ENCODE assay signal across 28 cellular contexts in genomic region chr10:96321822-96322221, GRCh38. TPM values are rescaled to one million over a fixed set of nuclear protein-coding genes. Genes with fewer than 3 reads are reported as not detected.
DNase-seq lines count a peak whose midpoint lies in the region; ATAC-seq, FAIRE-seq and TF ChIP-seq lines count a peak whose summit lies in the region.
"Had no signal": no experiment of that assay in that cellular context is flagged by ENCODE, and none has a peak within 500 bp of the region (broad histone marks: within the 10 kb centered on the region; RNA-seq: fewer than 3 reads in every experiment).

No MANE protein-coding gene starts in this region.

- intact Hi-C loops in activated CD4-positive, alpha-beta T cell treated with anti-CD3 and anti-CD28 coated beads for 36 hours (cut with DNase I, micrococcal nuclease): no loop called here
- intact Hi-C loops in K562 (cut with micrococcal nuclease) (no loop called here), gastrocnemius medialis (cut with DNase I; ENCODE audit: low total_unique reads) (no loop called here)

- no peaks in the 10 kb centered on the region for H3F3A ChIP-seq in neural progenitor cell (ENCODE audit: low read depth)

- H3K4me3 ChIP-seq in NB4 (ENCODE audit: low read depth, low read length) (no peak overlapping the region), K562 (no peak overlapping the region), neural progenitor cell (no peak overlapping the region), gastrocnemius medialis (no peak overlapping the region)
- H3K4me3 ChIP-seq: BLaER1 treated with 17β-estradiol and CSF1 and Interleukin-3, amounts not matched to agents 10 nM and 100 nM; esophagus muscularis mucosa; left ventricle myocardium inferior; Peyer's patch; sigmoid colon; SJSA1 had no signal

- H3K4me1 Mint-ChIP-seq in activated CD4-positive, alpha-beta T cell treated with anti-CD3 and anti-CD28 coated beads for 36 hours: peaks cover 6% of the 10 kb centered on the region
- H3K4me1 Mint-ChIP-seq in neural progenitor cell: peaks cover 15% of the 10 kb centered on the region
- H3K4me1 Mint-ChIP-seq: activated B cell treated with CpG ODN at 0.5 μM for 24 hours; central memory CD8-positive, alpha-beta T cell had no signal

- peaks cover 4 to 13% of the 10 kb centered on the region in 2 experiments; a peak in 3 of 5 replicates for H3K27me3 ChIP-seq in K562 (ENCODE audit: control insufficient read depth in 2 of 2, insufficient read depth in 2 of 2, low read length in 2 of 2)
- no peaks in the 10 kb centered on the region for H3K27me3 ChIP-seq in neural progenitor cell
- peaks cover 0 to under 1% (median 0%) of the 10 kb centered on the region in 3 donors for H3K27me3 ChIP-seq in gastrocnemius medialis
- H3K27me3 ChIP-seq: BLaER1 treated with 17β-estradiol and CSF1 and Interleukin-3, amounts not matched to agents 10 nM and 100 nM; Peyer's patch; sigmoid colon had no signal

- BruUV-seq in K562 (replicated peaks; lab: Mats Ljungman, UMichigan): no TSS peak

- H3K79me2 ChIP-seq in K562 (ENCODE audit: control insufficient read depth, insufficient read depth, low read length) (no peaks in the 10 kb centered on the region), neural progenitor cell (ENCODE audit: low read depth) (no peaks in the 10 kb centered on the region)

- TF ChIP-seq POLR2A in NB4 (IDR thresholded peaks at IDR 0.05; ENCODE audit: extremely low read depth, insufficient read length) (no peak), K562 (conservative IDR thresholded peaks at IDR 0.05) (no peak), gastrocnemius medialis (IDR thresholded peaks at IDR 0.05) (no peak)

- no peak for TF ChIP-seq EP300 in K562 (IDR thresholded peaks at IDR 0.05; ENCODE audit: low read length)

- H3K9ac ChIP-seq in K562 (ENCODE audit: insufficient read depth in 1 of 2, low read depth in 2 of 2, low read length in 2 of 2) (no peak overlapping the region), neural progenitor cell (no peak overlapping the region)
- H3K9ac ChIP-seq: BLaER1 treated with 17β-estradiol and CSF1 and Interleukin-3, amounts not matched to agents 10 nM and 100 nM had no signal

- H3K36me3 ChIP-seq in K562 (ENCODE audit: control insufficient read depth, insufficient read depth, low read length): no peaks in the 10 kb centered on the region
- H3K36me3 ChIP-seq in neural progenitor cell: no peaks in the 10 kb centered on the region
- no peaks in the 10 kb centered on the region for H3K36me3 ChIP-seq in gastrocnemius medialis
- H3K36me3 ChIP-seq: esophagus muscularis mucosa, left ventricle myocardium inferior, Peyer's patch, sigmoid colon, SJSA1 had no signal

- POLR2A ChIA-PET in activated CD4-positive, alpha-beta T cell treated with anti-CD3 and anti-CD28 coated beads for 36 hours (lab: Charles Lee): interaction anchor here (0.6 kb wide), 1 partner anchor 19 kb away, joined by 3 read pairs; no protein-coding TSS in a partner anchor
- POLR2A ChIA-PET in K562 (lab: Yijun Ruan, JAX): interaction anchor here (0.7 kb wide), 1 partner anchor 12 kb away, joined by 3 read pairs; no protein-coding TSS in a partner anchor

- ATAC-seq in activated CD4-positive, alpha-beta T cell treated with anti-CD3 and anti-CD28 coated beads for 36 hours: no peak
- ATAC-seq in K562: no peak
- ATAC-seq in gastrocnemius medialis: no peak
- ATAC-seq: natural killer cell treated with Interleukin-12 subunit alpha and Interleukin-12 subunit beta and Interleukin-15 and Interleukin-18, amount 100 ng/mL, for 72 hours had no signal

- H3K9me3 ChIP-seq in K562 (replicated peaks; ENCODE audit: control insufficient read depth, insufficient read depth, low read depth, low read length): no peaks in the 10 kb centered on the region
- H3K9me3 ChIP-seq in neural progenitor cell (ENCODE audit: low read depth): no peaks in the 10 kb centered on the region
- no peaks in the 10 kb centered on the region for H3K9me3 ChIP-seq in gastrocnemius medialis
- H3K9me3 ChIP-seq: BLaER1 treated with 17β-estradiol and CSF1 and Interleukin-3, amounts not matched to agents 10 nM and 100 nM; esophagus muscularis mucosa; left ventricle myocardium inferior; Peyer's patch; sigmoid colon; SJSA1 had no signal

- H3K9me1 ChIP-seq in K562 (ENCODE audit: control insufficient read depth, insufficient read depth, low read length): no peaks in the 10 kb centered on the region

- H3K27ac Mint-ChIP-seq in activated CD4-positive, alpha-beta T cell treated with anti-CD3 and anti-CD28 coated beads for 36 hours: no peak overlapping the region
- H3K27ac Mint-ChIP-seq in neural progenitor cell: no peak overlapping the region
- H3K27ac Mint-ChIP-seq: activated B cell treated with CpG ODN at 0.5 μM for 24 hours; activated naive CD8-positive, alpha-beta T cell; natural killer cell treated with Interleukin-12 subunit alpha and Interleukin-12 subunit beta and Interleukin-15 and Interleukin-18, amount 100 ng/mL, for 72 hours; T-helper 2 cell treated with Interferon-gamma antibody and Interleukin-4, amounts not matched to agents 5 μg/mL and 100 μg/mL, for 36 hours had no signal

- no peak for TF ChIP-seq RAD21 in K562 (CRISPR knock-in tag; conservative IDR thresholded peaks at IDR 0.05 in 1 of 2, IDR thresholded peaks at IDR 0.05 in 1 of 2)

- CTCF ChIA-PET in activated CD4-positive, alpha-beta T cell treated with anti-CD3 and anti-CD28 coated beads for 36 hours (lab: Charles Lee): interaction anchor here (0.5 to 4.9 kb wide), 6 partner anchors 12 to 232 kb away, joined by 3 to 24 read pairs (median 4); no protein-coding TSS in a partner anchor
- CTCF ChIA-PET in K562 (lab: Yijun Ruan, JAX; ENCODE audit: low intra/inter-chr PET ratio): no interaction called here

- in situ Hi-C loops in K562 (cut with MboI): loop anchor here (10.0 kb wide), 1 partner anchor 307 kb away; no protein-coding TSS in a partner anchor
- in situ Hi-C loops in gastrocnemius medialis (cut with MboI; ENCODE audit: low sequenced_read_pairs in 4 of 4): no loop called here

- H4K20me1 ChIP-seq in K562 (replicated peaks; ENCODE audit: control insufficient read depth, insufficient read depth, low read length) (no peaks in the 10 kb centered on the region), neural progenitor cell (ENCODE audit: low read depth) (no peaks in the 10 kb centered on the region)

- H3K4me3 Mint-ChIP-seq in activated CD4-positive, alpha-beta T cell treated with anti-CD3 and anti-CD28 coated beads for 36 hours: no peak overlapping the region
- no peak overlapping the region for H3K4me3 Mint-ChIP-seq in neural progenitor cell
- H3K4me3 Mint-ChIP-seq: activated B cell treated with CpG ODN at 0.5 μM for 24 hours; activated naive CD8-positive, alpha-beta T cell; central memory CD8-positive, alpha-beta T cell; natural killer cell treated with Interleukin-12 subunit alpha and Interleukin-12 subunit beta and Interleukin-15 and Interleukin-18, amount 100 ng/mL, for 72 hours; T-helper 2 cell treated with Interferon-gamma antibody and Interleukin-4, amounts not matched to agents 5 μg/mL and 100 μg/mL, for 36 hours had no signal

- no peak for FAIRE-seq in K562 (lab: Jason Lieb, UNC)
- FAIRE-seq: astrocyte, D721Med had no signal

- 0% methylated on average over 3 of the region's 5 CpGs for WGBS in K562 (ENCODE audit: insufficient coverage, low coverage, missing lambda C conversion rate)

- no peak overlapping the region for H2AFZ ChIP-seq in K562 (ENCODE audit: low read depth, low read length)
- H2AFZ ChIP-seq in neural progenitor cell (replicated peaks): no peak overlapping the region

- H3K4me2 ChIP-seq in K562 (ENCODE audit: insufficient read depth, low read length) (no peak overlapping the region), neural progenitor cell (no peak overlapping the region)
- H3K4me2 ChIP-seq: BLaER1 treated with 17β-estradiol and CSF1 and Interleukin-3, amounts not matched to agents 10 nM and 100 nM had no signal

- H3K4me1 ChIP-seq in K562 (replicated peaks in 1 of 2; ENCODE audit: control insufficient read depth in 2 of 2, insufficient read depth in 2 of 2, low read length in 2 of 2) (no peaks in the 10 kb centered on the region), neural progenitor cell (no peaks in the 10 kb centered on the region), gastrocnemius medialis (no peaks in the 10 kb centered on the region)
- H3K4me1 ChIP-seq: esophagus muscularis mucosa, left ventricle myocardium inferior, Peyer's patch, sigmoid colon, SJSA1 had no signal

- DNase-seq in activated CD4-positive, alpha-beta T cell treated with anti-CD3 and anti-CD28 coated beads for 36 hours: peak; percentile 35
- DNase-seq in activated CD4-positive, alpha-beta T cell treated with anti-CD3 and anti-CD28 coated beads for 4 hours: no peak
- no peak for DNase-seq in NB4 (ENCODE audit: low read depth)
- no peak for DNase-seq in K562 (ENCODE audit: extremely low read depth in 1 of 4, low spot score in 3 of 4)
- DNase-seq in neural progenitor cell (ENCODE audit: low spot score): no peak
- DNase-seq in gastrocnemius medialis: no peak
- DNase-seq in activated naive CD4-positive, alpha-beta T cell (lab: John Stamatoyannopoulos, UW): no peak
- no peak for DNase-seq in H4 (ENCODE audit: low spot score)
- DNase-seq: activated B cell treated with CpG ODN at 0.5 μM for 24 hours, GDM1, left ventricle myocardium inferior, midbrain, NCI-H1436 treated with DMSO at 0.1 percent for 48 hours, NCI-H82, Peyer's patch, posterior cingulate gyrus, sigmoid colon had no signal

- H3K36me3 Mint-ChIP-seq in activated CD4-positive, alpha-beta T cell treated with anti-CD3 and anti-CD28 coated beads for 36 hours (ENCODE audit: low read depth): no peaks in the 10 kb centered on the region
- H3K36me3 Mint-ChIP-seq in neural progenitor cell: no peaks in the 10 kb centered on the region
- H3K36me3 Mint-ChIP-seq: activated naive CD8-positive, alpha-beta T cell; natural killer cell treated with Interleukin-12 subunit alpha and Interleukin-12 subunit beta and Interleukin-15 and Interleukin-18, amount 100 ng/mL, for 72 hours had no signal

- no peaks in the 10 kb centered on the region for H3K9me3 Mint-ChIP-seq in activated CD4-positive, alpha-beta T cell treated with anti-CD3 and anti-CD28 coated beads for 36 hours (ENCODE audit: low read depth)
- H3K9me3 Mint-ChIP-seq in neural progenitor cell: no peaks in the 10 kb centered on the region
- H3K9me3 Mint-ChIP-seq: activated B cell treated with CpG ODN at 0.5 μM for 24 hours; central memory CD8-positive, alpha-beta T cell; natural killer cell treated with Interleukin-12 subunit alpha and Interleukin-12 subunit beta and Interleukin-15 and Interleukin-18, amount 100 ng/mL, for 72 hours; T-helper 2 cell treated with Interferon-gamma antibody and Interleukin-4, amounts not matched to agents 5 μg/mL and 100 μg/mL, for 36 hours had no signal

- H3K27ac ChIP-seq in K562 (ENCODE audit: extremely low read depth, low read depth, low read length): no peak overlapping the region
- H3K27ac ChIP-seq in neural progenitor cell: no peak overlapping the region
- H3K27ac ChIP-seq in gastrocnemius medialis: no peak overlapping the region
- H3K27ac ChIP-seq: esophagus muscularis mucosa, left ventricle myocardium inferior, Peyer's patch, sigmoid colon, SJSA1 had no signal

- TF ChIP-seq CTCF in NB4 (IDR thresholded peaks at IDR 0.05; ENCODE audit: low read depth, low read length): peak; percentile 17
- TF ChIP-seq CTCF in K562 (IDR thresholded peaks at IDR 0.05 in 2 of 3, conservative IDR thresholded peaks at IDR 0.05 in 1 of 3; ENCODE audit: insufficient read depth in 2 of 3, low read depth in 1 of 3, low read length in 3 of 3): peak; percentile 18 to 46 (median 33); a peak in 3 of 6 replicates
- TF ChIP-seq CTCF in neural progenitor cell (IDR thresholded peaks at IDR 0.05): peak; percentile 41
- TF ChIP-seq CTCF in gastrocnemius medialis (IDR thresholded peaks at IDR 0.05 in 4 of 5, conservative IDR thresholded peaks at IDR 0.05 in 1 of 5): no peak

- peaks cover 2% of the 10 kb centered on the region for H3K27me3 Mint-ChIP-seq in activated CD4-positive, alpha-beta T cell treated with anti-CD3 and anti-CD28 coated beads for 36 hours
- H3K27me3 Mint-ChIP-seq in neural progenitor cell (ENCODE audit: insufficient read depth, low read depth): no peaks in the 10 kb centered on the region

RNA-seq across cellular contexts. Expression of gene DNTT, which starts 17.6 kb away (rescaled TPM):
- not detected for total RNA-seq in activated CD4-positive, alpha-beta T cell treated with anti-CD3 and anti-CD28 coated beads for 36 hours
- total RNA-seq in K562 (2011; cell fraction: chromatin; rRNA removed; ENCODE audit: low replicate concordance): not detected in 2 replicates
- total RNA-seq in K562 (2011; cell fraction: nucleolus; rRNA removed): not detected in 2 replicates
- total RNA-seq in K562 (2011; cell fraction: nucleoplasm; rRNA removed): not detected in 2 replicates
- total RNA-seq in K562 (2014; rRNA removed) (not detected in 2 replicates), K562 (2014; rRNA removed; fragmentation: Illumina TruSeq; extraction: Trizol) (not detected in 2 replicates), K562 (2015; rRNA removed; fragmentation: Illumina TruSeq; extraction: Trizol) (not detected in 2 replicates), K562 (2021) (not detected in 2 replicates), neural progenitor cell (ENCODE audit: low replicate concordance) (not detected in 2 replicates), gastrocnemius medialis (not detected)
- polyA plus RNA-seq in K562 (2011; rRNA removed) (not detected in 2 replicates), K562 (2014; fragmentation: Illumina TruSeq; extraction: Trizol) (not detected in 2 replicates), K562 (2014; fragmentation: Nextera tagmentation; extraction: Ambion mirVana) (not detected), K562 (2014; rRNA removed) (not detected in 2 replicates)
- not detected in 2 replicates for polyA plus RNA-seq in K562 (2011; cell fraction: cytosol; rRNA removed)
- not detected in 2 replicates for polyA plus RNA-seq in K562 (2011; cell fraction: nucleus; rRNA removed)
- polyA plus RNA-seq in K562 (2012): not detected in 2 replicates
- polyA minus RNA-seq in K562 (2011; rRNA and poly(A)+ RNA removed): not detected in 2 replicates
- polyA minus RNA-seq in K562 (2011; cell fraction: cytosol; rRNA and poly(A)+ RNA removed): not detected in 2 replicates
- polyA minus RNA-seq in K562 (2011; cell fraction: nucleus; rRNA and poly(A)+ RNA removed): not detected in 2 replicates
- total RNA-seq in H4 (2014; rRNA removed; shearing (Covaris generic)): not detected in 2 replicates
- total RNA-seq: activated CD8-positive, alpha-beta memory T cell treated with anti-CD3 and anti-CD28 coated beads for 36 hours; astrocyte; esophagus muscularis mucosa; glomerular endothelial cell; left ventricle myocardium inferior; natural killer cell treated with Interleukin-12 subunit alpha and Interleukin-12 subunit beta and Interleukin-15 and Interleukin-18, amount 100 ng/mL, for 72 hours; Peyer's patch; sigmoid colon; SJSA1 had no signal
- polyA plus RNA-seq: sigmoid colon had no signal

RNA-seq across cellular contexts. Expression of gene OPALIN, which starts 37.0 kb away (rescaled TPM):
- total RNA-seq in activated CD4-positive, alpha-beta T cell treated with anti-CD3 and anti-CD28 coated beads for 36 hours: not detected
- total RNA-seq in K562 (2011; cell fraction: chromatin; rRNA removed; ENCODE audit: low replicate concordance): not detected in 2 replicates
- total RNA-seq in K562 (2011; cell fraction: nucleolus; rRNA removed): not detected in 2 replicates
- total RNA-seq in K562 (2011; cell fraction: nucleoplasm; rRNA removed): not detected in 2 replicates
- total RNA-seq in K562 (2014; rRNA removed) (not detected in 2 replicates), K562 (2014; rRNA removed; fragmentation: Illumina TruSeq; extraction: Trizol) (not detected in 2 replicates), K562 (2015; rRNA removed; fragmentation: Illumina TruSeq; extraction: Trizol) (not detected in 2 replicates), K562 (2021) (not detected in 2 replicates), neural progenitor cell (ENCODE audit: low replicate concordance) (not detected in 2 replicates), gastrocnemius medialis (not detected)
- polyA plus RNA-seq in K562 (2011; rRNA removed) (not detected in 2 replicates), K562 (2014; fragmentation: Illumina TruSeq; extraction: Trizol) (not detected in 2 replicates), K562 (2014; fragmentation: Nextera tagmentation; extraction: Ambion mirVana) (not detected), K562 (2014; rRNA removed) (not detected in 2 replicates)
- not detected in 2 replicates for polyA plus RNA-seq in K562 (2011; cell fraction: cytosol; rRNA removed)
- polyA plus RNA-seq in K562 (2011; cell fraction: nucleus; rRNA removed): not detected in 2 replicates
- polyA plus RNA-seq in K562 (2012): not detected in 2 replicates
- not detected in 2 replicates for polyA minus RNA-seq in K562 (2011; rRNA and poly(A)+ RNA removed)
- not detected in 2 replicates for polyA minus RNA-seq in K562 (2011; cell fraction: cytosol; rRNA and poly(A)+ RNA removed)
- polyA minus RNA-seq in K562 (2011; cell fraction: nucleus; rRNA and poly(A)+ RNA removed): not detected in 2 replicates
- total RNA-seq in H4 (2014; rRNA removed; shearing (Covaris generic)): not detected in 2 replicates
- total RNA-seq: activated B cell treated with CpG ODN at 0.5 μM for 24 hours; activated CD8-positive, alpha-beta memory T cell treated with anti-CD3 and anti-CD28 coated beads for 36 hours; astrocyte; esophagus muscularis mucosa; glomerular endothelial cell; left ventricle myocardium inferior; natural killer cell treated with Interleukin-12 subunit alpha and Interleukin-12 subunit beta and Interleukin-15 and Interleukin-18, amount 100 ng/mL, for 72 hours; Peyer's patch; sigmoid colon; SJSA1 had no signal
- polyA plus RNA-seq: sigmoid colon had no signal

RNA-seq across cellular contexts. Expression of gene BLNK, which starts 50.5 kb away (rescaled TPM):
- total RNA-seq in activated CD4-positive, alpha-beta T cell treated with anti-CD3 and anti-CD28 coated beads for 36 hours: not detected
- not detected in 2 replicates for total RNA-seq in K562 (2011; cell fraction: chromatin; rRNA removed; ENCODE audit: low replicate concordance)
- total RNA-seq in K562 (2011; cell fraction: nucleolus; rRNA removed): not detected in 2 replicates
- not detected in 2 replicates for total RNA-seq in K562 (2011; cell fraction: nucleoplasm; rRNA removed)
- total RNA-seq in K562 (2014; rRNA removed): not detected in 2 replicates
- total RNA-seq in K562 (2014; rRNA removed; fragmentation: Illumina TruSeq; extraction: Trizol): not detected in 2 replicates
- not detected in 2 replicates for total RNA-seq in K562 (2015; rRNA removed; fragmentation: Illumina TruSeq; extraction: Trizol)
- total RNA-seq in K562 (2021): 0.20 TPM in 1 of 2 replicates, not detected in the other
- not detected in 2 replicates for polyA plus RNA-seq in K562 (2011; rRNA removed)
- not detected in 2 replicates for polyA plus RNA-seq in K562 (2011; cell fraction: cytosol; rRNA removed)
- not detected in 2 replicates for polyA plus RNA-seq in K562 (2011; cell fraction: nucleus; rRNA removed)
- polyA plus RNA-seq in K562 (2012): not detected in 2 replicates
- polyA plus RNA-seq in K562 (2014; fragmentation: Illumina TruSeq; extraction: Trizol): not detected in 2 replicates
- polyA plus RNA-seq in K562 (2014; fragmentation: Nextera tagmentation; extraction: Ambion mirVana): not detected
- not detected in 2 replicates for polyA plus RNA-seq in K562 (2014; rRNA removed)
- polyA minus RNA-seq in K562 (2011; rRNA and poly(A)+ RNA removed): not detected in 2 replicates
- polyA minus RNA-seq in K562 (2011; cell fraction: cytosol; rRNA and poly(A)+ RNA removed): not detected in 2 replicates
- not detected in 2 replicates for polyA minus RNA-seq in K562 (2011; cell fraction: nucleus; rRNA and poly(A)+ RNA removed)
- not detected in 2 replicates for total RNA-seq in neural progenitor cell (ENCODE audit: low replicate concordance)
- under 1 TPM in 2 of 4 donors, not detected in 2; 0.24 to 0.29 TPM for total RNA-seq in gastrocnemius medialis
- total RNA-seq in H4 (2014; rRNA removed; shearing (Covaris generic)): 0.10 TPM in 1 of 2 replicates, not detected in the other
- total RNA-seq: activated CD8-positive, alpha-beta memory T cell treated with anti-CD3 and anti-CD28 coated beads for 36 hours; astrocyte; glomerular endothelial cell; SJSA1 had no signal

Comparison
In these comparisons a context has a peak if more than half of its experiments do, and no peak if none do; other contexts are left out.
1. CTCF ChIP-seq: peak in NB4 (single experiment), K562 (3 of 3) and neural progenitor cell (single experiment); none in gastrocnemius medialis (0 of 5).